Comparison of ENCODE assay signal across 10 cellular contexts in the genomic region with DNA sequence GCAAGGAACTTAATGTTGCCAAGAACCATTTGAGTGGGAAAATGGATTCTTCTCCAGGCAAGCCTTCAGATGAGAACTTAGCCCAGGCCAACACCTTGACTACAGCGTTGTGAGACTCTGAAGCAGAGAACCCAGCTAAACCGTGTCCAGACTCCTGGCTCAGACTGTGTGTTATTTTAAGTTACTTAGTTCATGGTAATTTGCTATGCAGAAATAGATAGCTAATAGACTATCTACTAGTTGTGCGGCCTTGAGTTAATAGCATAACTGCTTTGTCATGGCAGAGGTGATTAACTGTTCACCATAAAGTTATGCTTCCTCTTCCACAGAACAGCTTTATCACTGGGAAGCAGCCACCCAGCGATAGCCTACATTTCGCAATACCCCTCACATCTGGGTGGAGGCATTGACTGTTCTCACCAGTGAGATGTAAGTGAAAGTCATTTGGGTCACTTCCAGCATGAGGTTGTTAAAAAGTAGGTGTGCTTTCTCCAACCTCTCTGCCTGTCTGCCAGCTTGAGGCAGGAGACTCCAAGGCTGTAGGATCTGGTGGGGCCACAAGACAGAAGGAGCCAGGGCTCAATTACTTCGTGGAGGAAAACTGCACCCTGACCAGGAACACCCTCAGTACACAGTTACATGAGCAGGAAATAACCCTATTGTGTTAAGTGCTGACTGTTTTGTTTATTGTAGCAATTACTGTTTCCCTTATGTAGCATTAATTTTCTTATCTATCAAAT.
DNase-seq lines count a peak whose midpoint lies in the region; FAIRE-seq and TF ChIP-seq lines count a peak whose summit lies in the region.
"Had no signal": no experiment of that assay in that cellular context is flagged by ENCODE, and none has a peak within 500 bp of the region (broad histone marks: within the 10 kb centered on the region; RNA-seq: fewer than 3 reads in every experiment).

No MANE protein-coding gene starts in this region.

- DNase-seq in MV-4-11 (lab: John Stamatoyannopoulos, UW) (peak; percentile 99), medulla oblongata (ENCODE audit: extremely low spot score) (peak; percentile 28), HK-2 (ENCODE audit: unreplicated experiment) (no peak), HTR-8/SVneo (ENCODE audit: insufficient read length, low spot score) (no peak), vagina (ENCODE audit: extremely low spot score in 2 of 2) (no peak), NCI-H187 (lab: John Stamatoyannopoulos, UW) (no peak)
- DNase-seq: DMS79 had no signal

- TF ChIP-seq CTCF in vagina (IDR thresholded peaks at IDR 0.05) = no peak

- FAIRE-seq in HTR-8/SVneo (lab: Jason Lieb, UNC) = no peak
- FAIRE-seq: TTC549 had no signal

- no peaks in the 10 kb centered on the region for H3K27me3 ChIP-seq in BLaER1 treated with 17β-estradiol and CSF1 and Interleukin-3, amounts not matched to agents 10 nM and 100 nM
- no peaks in the 10 kb centered on the region for H3K27me3 ChIP-seq in vagina

- intact Hi-C loops in dendritic cell treated with granulocyte-macrophage colony-stimulating factor and Interleukin-4, amounts not matched to agents 40 ng/mL and 50 ng/mL, for 4 days (cut with micrococcal nuclease) = loop anchor here (5.0 to 10.0 kb wide), 2 partner anchors 58 to 265 kb away; no protein-coding TSS in a partner anchor
- intact Hi-C loops in vagina (cut with DNase I) = loop anchor here (5.0 to 10.0 kb wide), 2 partner anchors 135 to 698 kb away; no protein-coding TSS in a partner anchor

- peak overlapping the region in 4 of 11 experiments; percentile 15 to 61 (median 56); a peak in 6 of 22 replicates for H3K9ac ChIP-seq in BLaER1 treated with 17β-estradiol and CSF1 and Interleukin-3, amounts not matched to agents 10 nM and 100 nM

- H3K36me3 Mint-ChIP-seq in dendritic cell treated with granulocyte-macrophage colony-stimulating factor and Interleukin-4, amounts not matched to agents 40 ng/mL and 50 ng/mL, for 4 days (ENCODE audit: low read depth) = no peaks in the 10 kb centered on the region

- H3K36me3 ChIP-seq in BLaER1 treated with 17β-estradiol and CSF1 and Interleukin-3, amounts not matched to agents 10 nM and 100 nM = no peaks in the 10 kb centered on the region
- H3K36me3 ChIP-seq in vagina = no peaks in the 10 kb centered on the region

- H3K4me3 ChIP-seq in BLaER1 treated with 17β-estradiol and CSF1 and Interleukin-3, amounts not matched to agents 10 nM and 100 nM = no peak overlapping the region; a peak in 1 of 20 replicates
- no peak overlapping the region for H3K4me3 ChIP-seq in vagina

- peaks cover 0 to 13% (median 0%) of the 10 kb centered on the region in 11 experiments; a peak in 5 of 22 replicates for H3K9me3 ChIP-seq in BLaER1 treated with 17β-estradiol and CSF1 and Interleukin-3, amounts not matched to agents 10 nM and 100 nM (replicated peaks in 1 of 11)
- no peaks in the 10 kb centered on the region for H3K9me3 ChIP-seq in vagina

- H3K4me1 Mint-ChIP-seq in dendritic cell treated with granulocyte-macrophage colony-stimulating factor and Interleukin-4, amounts not matched to agents 40 ng/mL and 50 ng/mL, for 4 days (ENCODE audit: low read depth) = peaks cover 20% of the 10 kb centered on the region

- no peak for TF ChIP-seq POLR2A in vagina (IDR thresholded peaks at IDR 0.05)

- H3K4me2 ChIP-seq in BLaER1 treated with 17β-estradiol and CSF1 and Interleukin-3, amounts not matched to agents 10 nM and 100 nM = peak overlapping the region in 9 of 11 experiments; percentile 8 to 88 (median 67); a peak in 17 of 22 replicates

- peaks cover 0 to 32% (median 20%) of the 10 kb centered on the region in 10 experiments; a peak in 14 of 20 replicates for H3K4me1 ChIP-seq in BLaER1 treated with 17β-estradiol and CSF1 and Interleukin-3, amounts not matched to agents 10 nM and 100 nM
- H3K4me1 ChIP-seq in vagina = peaks cover 8% of the 10 kb centered on the region

- H3K27ac ChIP-seq in BLaER1 treated with 17β-estradiol and CSF1 and Interleukin-3, amounts not matched to agents 10 nM and 100 nM = peak overlapping the region in 9 of 11 experiments; percentile 17 to 78 (median 57); a peak in 16 of 22 replicates
- H3K27ac ChIP-seq in vagina = no peak overlapping the region

- H4K20me1 ChIP-seq in BLaER1 treated with 17β-estradiol and CSF1 and Interleukin-3, amounts not matched to agents 10 nM and 100 nM = no peaks in the 10 kb centered on the region

- H3K4me3 Mint-ChIP-seq in dendritic cell treated with granulocyte-macrophage colony-stimulating factor and Interleukin-4, amounts not matched to agents 40 ng/mL and 50 ng/mL, for 4 days = peak overlapping the region; percentile 50

- H3K9me3 Mint-ChIP-seq in dendritic cell treated with granulocyte-macrophage colony-stimulating factor and Interleukin-4, amounts not matched to agents 40 ng/mL and 50 ng/mL, for 4 days = no peaks in the 10 kb centered on the region

- peaks cover 19% of the 10 kb centered on the region for H3K27me3 Mint-ChIP-seq in dendritic cell treated with granulocyte-macrophage colony-stimulating factor and Interleukin-4, amounts not matched to agents 40 ng/mL and 50 ng/mL, for 4 days

- H3K27ac Mint-ChIP-seq in dendritic cell treated with granulocyte-macrophage colony-stimulating factor and Interleukin-4, amounts not matched to agents 40 ng/mL and 50 ng/mL, for 4 days = peak overlapping the region; percentile 50

Comparison
In these comparisons a context has a peak if more than half of its experiments do, and no peak if none do; other contexts are left out.
1. DNase-seq: peak in MV-4-11 (single experiment) and medulla oblongata (single experiment); none in HK-2 (single experiment), HTR-8/SVneo (single experiment), vagina (0 of 2) and NCI-H187 (0 of 2).